Comparison of ENCODE assay signal across 2 cellular contexts in the genomic region with DNA sequence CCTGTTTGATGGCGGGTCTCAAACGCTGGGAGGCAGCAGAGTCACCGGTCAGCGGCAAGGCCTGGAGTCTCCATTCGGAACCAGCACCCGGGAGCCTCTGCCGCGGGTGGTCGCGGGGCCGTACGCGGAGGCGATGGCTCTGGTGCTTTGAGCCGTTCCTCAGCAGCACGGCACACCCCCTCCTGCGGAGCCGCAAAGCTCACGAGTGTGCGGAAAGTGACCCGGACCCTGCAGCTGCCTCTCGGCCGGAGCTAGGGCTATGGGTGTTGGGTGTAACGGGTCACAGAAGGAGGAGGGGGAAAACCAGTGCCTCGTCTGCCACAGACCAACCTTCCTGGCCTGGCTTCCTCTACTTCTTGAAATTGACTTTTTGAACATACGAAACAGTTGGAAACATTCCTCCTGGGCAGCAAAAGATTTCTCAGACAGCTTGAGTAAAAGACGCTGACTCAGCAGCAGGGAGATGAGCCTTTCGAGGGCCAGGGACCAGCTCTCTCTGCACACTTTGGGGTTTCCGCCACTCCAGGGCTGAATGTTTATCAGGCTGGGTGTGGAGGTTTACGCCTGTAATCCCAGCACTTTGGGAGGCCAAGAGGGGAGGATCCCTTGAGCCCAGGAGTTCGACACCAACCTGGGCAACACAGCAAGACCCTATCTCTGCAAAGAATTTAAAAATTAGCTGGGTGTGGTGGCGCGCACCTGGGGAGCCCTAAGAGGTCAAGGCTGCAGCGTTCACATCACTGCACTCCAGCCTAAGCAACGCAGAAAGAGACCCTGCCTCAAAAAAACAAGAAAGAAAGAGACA.
TF ChIP-seq lines count a peak whose summit lies in the region.

No MANE protein-coding gene starts in this region.

TF ChIP-seq in SK-N-SH, 30 proteins besides CTCF, POLR2A, EP300 and RAD21:
- no peak for TF ChIP-seq PBX3 (IDR thresholded peaks at IDR 0.05)

TF ChIP-seq in SK-N-SH treated with all-trans-retinoic acid at 6 μM for 48 hours, 23 proteins besides CTCF, POLR2A, EP300 and RAD21:
- no peak for TF ChIP-seq ZNF565 (CRISPR knock-in tag; conservative IDR thresholded peaks at IDR 0.05; ENCODE audit: low read depth)
- no peak for TF ChIP-seq GLIS3 (CRISPR knock-in tag; IDR thresholded peaks at IDR 0.05)
- TF ChIP-seq TSHZ2 (CRISPR knock-in tag; IDR thresholded peaks at IDR 0.05): no peak
- TF ChIP-seq BACH2 (CRISPR knock-in tag; IDR thresholded peaks at IDR 0.05; ENCODE audit: borderline replicate concordance): no peak
- no peak for TF ChIP-seq PPARA (CRISPR knock-in tag; IDR thresholded peaks at IDR 0.05; ENCODE audit: borderline replicate concordance)
- TF ChIP-seq SNAI2 (CRISPR knock-in tag; IDR thresholded peaks at IDR 0.05): no peak
- no peak for TF ChIP-seq ESRRG (CRISPR knock-in tag; IDR thresholded peaks at IDR 0.05)
- TF ChIP-seq ISL1 (CRISPR knock-in tag; IDR thresholded peaks at IDR 0.05): no peak
- TF ChIP-seq ZNF8 (CRISPR knock-in tag; IDR thresholded peaks at IDR 0.05): no peak
- TF ChIP-seq OSR1 (CRISPR knock-in tag; IDR thresholded peaks at IDR 0.05): no peak
